Comparison of ENCODE assay signal across 14 cellular contexts in genomic region chr5:15452780-15453179, GRCh38. TPM values are rescaled to one million over a fixed set of nuclear protein-coding genes. Genes with fewer than 3 reads are reported as not detected.
"Had no signal": no experiment of that assay in that cellular context is flagged by ENCODE, and none has a peak within 500 bp of the region (broad histone marks: within the 10 kb centered on the region; RNA-seq: fewer than 3 reads in every experiment).

No MANE protein-coding gene starts in this region.

- H3K27me3 Mint-ChIP-seq: stimulated activated naive CD8-positive, alpha-beta T cell treated with anti-CD3 and anti-CD28 coated beads, Interleukin-15, Interleukin-2, amounts not matched to agents 100 ng/mL and 50 ng/mL, for 24 hours had no signal

- DNase-seq: activated CD4-positive, alpha-beta T cell treated with anti-CD3 and anti-CD28 coated beads for 48 hours; activated naive CD4-positive, alpha-beta T cell; body of pancreas; dorsolateral prefrontal cortex; kidney glomerular epithelial cell; right lobe of liver; stimulated activated CD4-positive, alpha-beta T cell treated with anti-CD3 and anti-CD28 coated beads, Interleukin-4, amount 100 ng/mL, for 24 hours had no signal

- H3K27ac Mint-ChIP-seq: activated T-helper 1 cell treated with anti-CD3 and anti-CD28 coated beads, Interleukin-12 subunit alpha, Interleukin-12 subunit beta, Interleukin-2, Interleukin-4 antibody, amounts not matched to agents 30 ng/mL and 10 ng/mL and 1 ng/mL, durations not matched to agents 14 hours and 24 hours and 36 hours; stimulated activated naive CD8-positive, alpha-beta T cell treated with anti-CD3 and anti-CD28 coated beads, Interleukin-15, Interleukin-2, amounts not matched to agents 100 ng/mL and 50 ng/mL, for 24 hours; T-helper 1 cell treated with Interleukin-12 subunit alpha and Interleukin-12 subunit beta and Interleukin-4 antibody, amounts not matched to agents 30 μg/mL and 1 μg/mL, for 36 hours; WTC11 had no signal

- H3K4me1 Mint-ChIP-seq: WTC11 had no signal

- H3K36me3 Mint-ChIP-seq: WTC11 had no signal

- ATAC-seq: body of pancreas, esophagus mucosa, gastroesophageal sphincter, right lobe of liver, WTC11 had no signal

- H3K4me3 ChIP-seq: body of pancreas, dorsolateral prefrontal cortex, gastroesophageal sphincter, right lobe of liver, thoracic aorta had no signal

- H3K4me3 Mint-ChIP-seq: activated T-helper 1 cell treated with anti-CD3 and anti-CD28 coated beads, Interleukin-12 subunit alpha, Interleukin-12 subunit beta, Interleukin-2, Interleukin-4 antibody, amounts not matched to agents 30 ng/mL and 10 ng/mL and 1 ng/mL, durations not matched to agents 14 hours and 24 hours and 36 hours; stimulated activated naive CD8-positive, alpha-beta T cell treated with anti-CD3 and anti-CD28 coated beads, Interleukin-15, Interleukin-2, amounts not matched to agents 100 ng/mL and 50 ng/mL, for 24 hours; T-helper 1 cell treated with Interleukin-12 subunit alpha and Interleukin-12 subunit beta and Interleukin-4 antibody, amounts not matched to agents 30 μg/mL and 1 μg/mL, for 36 hours; WTC11 had no signal

RNA-seq across cellular contexts. Expression of gene FBXL7, which starts 47.2 kb away (rescaled TPM):
- total RNA-seq: activated T-helper 1 cell treated with anti-CD3 and anti-CD28 coated beads, Interleukin-12 subunit alpha, Interleukin-12 subunit beta, Interleukin-2, Interleukin-4 antibody, amounts not matched to agents 30 ng/mL and 10 ng/mL and 1 ng/mL, durations not matched to agents 14 hours and 24 hours and 36 hours had no signal
